12 cellular contexts compared by ENCODE assay signal in the genomic region with DNA sequence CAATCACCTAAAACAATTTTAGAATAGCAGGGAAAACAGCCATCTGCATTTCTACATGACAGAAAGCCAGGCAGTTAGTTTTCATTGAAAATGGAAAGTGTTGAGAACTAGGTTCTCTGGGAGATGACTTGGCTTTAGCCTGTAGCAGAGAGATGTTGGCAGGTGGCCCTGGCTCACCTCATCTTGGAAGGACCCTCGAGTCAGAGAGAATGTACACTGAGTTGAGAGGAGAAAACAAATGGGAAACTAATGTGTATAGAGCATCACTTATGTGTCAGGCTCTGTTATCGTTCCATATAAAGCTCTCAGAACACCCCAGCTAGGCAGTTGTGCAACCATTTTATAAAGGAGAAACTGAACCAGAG. TPM values are rescaled to one million over a fixed set of nuclear protein-coding genes. Genes with fewer than 3 reads are reported as not detected.
DNase-seq lines count a peak whose midpoint lies in the region; ATAC-seq, FAIRE-seq and TF ChIP-seq lines count a peak whose summit lies in the region.
"Had no signal": no experiment of that assay in that cellular context is flagged by ENCODE, and none has a peak within 500 bp of the region (broad histone marks: within the 10 kb centered on the region; RNA-seq: fewer than 3 reads in every experiment).

No MANE protein-coding gene starts in this region.

- no peak for DNase-seq in activated CD8-positive, alpha-beta memory T cell treated with anti-CD3 and anti-CD28 coated beads, Interleukin-2, amount 10 ng/mL, durations not matched to agents 7 days and 5 days
- no peak for DNase-seq in activated CD8-positive, alpha-beta memory T cell treated with anti-CD3 and anti-CD28 coated beads, Interleukin-2, amount 50 U/mL, for 48 hours
- no peak for DNase-seq in activated B cell treated with CpG ODN at 0.5 μM for 24 hours
- no peak for DNase-seq in kidney
- no peak for DNase-seq in foreskin melanocyte
- DNase-seq in HT-29 (ENCODE audit: low spot score), result no peak
- no peak for DNase-seq in caudate nucleus (lab: John Stamatoyannopoulos, UW)
- DNase-seq: activated naive CD8-positive, alpha-beta T cell treated with anti-CD3 and anti-CD28 coated beads for 36 hours; NCI-H2107 had no signal

- POLR2A ChIA-PET in activated B cell treated with CpG ODN at 0.5 μM for 24 hours (lab: Charles Lee), result no interaction called here

- H3K4me1 ChIP-seq in kidney (ENCODE audit: control insufficient read depth in 1 of 2, insufficient read depth in 1 of 2, low read depth in 1 of 2, low read length in 2 of 2) (peaks cover 30% of the 10 kb centered on the region in 2 donors), thymus (ENCODE audit: control insufficient read depth, insufficient read depth, low read length) (no peaks in the 10 kb centered on the region)

- H3K4me3 ChIP-seq in kidney (ENCODE audit: low read length in 2 of 2) (no peak overlapping the region), thymus (ENCODE audit: low read length) (no peak overlapping the region)

- H3K9me3 Mint-ChIP-seq in activated CD8-positive, alpha-beta memory T cell treated with anti-CD3 and anti-CD28 coated beads, Interleukin-2, amount 10 ng/mL, durations not matched to agents 7 days and 5 days (ENCODE audit: low read depth), result no peaks in the 10 kb centered on the region
- no peaks in the 10 kb centered on the region for H3K9me3 Mint-ChIP-seq in activated B cell treated with CpG ODN at 0.5 μM for 24 hours
- H3K9me3 Mint-ChIP-seq: WTC11 had no signal

- CTCF ChIA-PET in activated CD8-positive, alpha-beta memory T cell treated with anti-CD3 and anti-CD28 coated beads, Interleukin-2, amount 10 ng/mL, durations not matched to agents 7 days and 5 days (lab: Charles Lee), result interaction anchor here (0.6 kb wide), 1 partner anchor 10 kb away, joined by 3 read pairs; no protein-coding TSS in a partner anchor
- CTCF ChIA-PET in activated B cell treated with CpG ODN at 0.5 μM for 24 hours (lab: Charles Lee), result interaction anchor here (1.3 kb wide), 1 partner anchor 10 kb away, joined by 3 read pairs; no protein-coding TSS in a partner anchor

- FAIRE-seq in kidney (lab: Jason Lieb, UNC), result no peak
- FAIRE-seq: G401.6 had no signal

- no peaks in the 10 kb centered on the region for H3K9me3 ChIP-seq in kidney (ENCODE audit: control insufficient read depth in 1 of 2, low read length in 2 of 2)
- no peaks in the 10 kb centered on the region for H3K9me3 ChIP-seq in thymus (ENCODE audit: control insufficient read depth)

- TF ChIP-seq CTCF in activated B cell treated with CpG ODN at 0.5 μM for 24 hours (IDR thresholded peaks at IDR 0.05) (no peak), kidney (IDR thresholded peaks at IDR 0.05; ENCODE audit: borderline replicate concordance, extremely low read depth, insufficient read depth) (no peak)

- peaks cover 93% of the 10 kb centered on the region for H3K4me1 Mint-ChIP-seq in activated CD8-positive, alpha-beta memory T cell treated with anti-CD3 and anti-CD28 coated beads, Interleukin-2, amount 10 ng/mL, durations not matched to agents 7 days and 5 days
- H3K4me1 Mint-ChIP-seq in activated B cell treated with CpG ODN at 0.5 μM for 24 hours, result peaks cover 89% of the 10 kb centered on the region

- no peak overlapping the region for H3K4me3 Mint-ChIP-seq in activated CD8-positive, alpha-beta memory T cell treated with anti-CD3 and anti-CD28 coated beads, Interleukin-2, amount 10 ng/mL, durations not matched to agents 7 days and 5 days
- H3K4me3 Mint-ChIP-seq in activated B cell treated with CpG ODN at 0.5 μM for 24 hours, result no peak overlapping the region
- H3K4me3 Mint-ChIP-seq: activated naive CD8-positive, alpha-beta T cell treated with anti-CD3 and anti-CD28 coated beads for 36 hours; WTC11 had no signal

- H3K36me3 ChIP-seq in kidney (ENCODE audit: control insufficient read depth in 1 of 2, insufficient read depth in 2 of 2, low read length in 2 of 2) (peaks cover 4 to 5% of the 10 kb centered on the region in 2 donors), thymus (ENCODE audit: control insufficient read depth, insufficient read depth) (peaks cover 12% of the 10 kb centered on the region)

- H3K9ac ChIP-seq in kidney (ENCODE audit: low read length in 2 of 2), result no peak overlapping the region

- H3K27ac ChIP-seq in kidney (ENCODE audit: low read depth in 2 of 2, low read length in 2 of 2) (peak overlapping the region; percentile 43 to 56), thymus (ENCODE audit: low read depth) (peak overlapping the region; percentile 36), caudate nucleus (ENCODE audit: low read depth, low read length) (no peak overlapping the region)

- H3K27ac Mint-ChIP-seq in activated CD8-positive, alpha-beta memory T cell treated with anti-CD3 and anti-CD28 coated beads, Interleukin-2, amount 10 ng/mL, durations not matched to agents 7 days and 5 days, result peak overlapping the region; percentile 30
- peak overlapping the region; percentile 80 for H3K27ac Mint-ChIP-seq in activated B cell treated with CpG ODN at 0.5 μM for 24 hours
- H3K27ac Mint-ChIP-seq: activated naive CD8-positive, alpha-beta T cell treated with anti-CD3 and anti-CD28 coated beads for 36 hours; WTC11 had no signal

- no peaks in the 10 kb centered on the region for H3K27me3 ChIP-seq in thymus (ENCODE audit: control insufficient read depth, insufficient read depth)

- 87% methylated on average over 2 of the region's 2 CpGs for WGBS in thymus

- intact Hi-C loops in activated B cell treated with CpG ODN at 0.5 μM for 24 hours (cut with micrococcal nuclease), result loop anchor here (1.0 kb wide), 1 partner anchor 10 kb away; no protein-coding TSS in a partner anchor
- intact Hi-C loops in kidney (cut with DNase I), result no loop called here

- peaks cover 67% of the 10 kb centered on the region for H3K36me3 Mint-ChIP-seq in activated CD8-positive, alpha-beta memory T cell treated with anti-CD3 and anti-CD28 coated beads, Interleukin-2, amount 10 ng/mL, durations not matched to agents 7 days and 5 days
- peaks cover 47% of the 10 kb centered on the region for H3K36me3 Mint-ChIP-seq in activated B cell treated with CpG ODN at 0.5 μM for 24 hours (ENCODE audit: low read depth)

- H3K27me3 Mint-ChIP-seq in activated CD8-positive, alpha-beta memory T cell treated with anti-CD3 and anti-CD28 coated beads, Interleukin-2, amount 10 ng/mL, durations not matched to agents 7 days and 5 days, result no peaks in the 10 kb centered on the region
- no peaks in the 10 kb centered on the region for H3K27me3 Mint-ChIP-seq in activated B cell treated with CpG ODN at 0.5 μM for 24 hours
- H3K27me3 Mint-ChIP-seq: activated naive CD8-positive, alpha-beta T cell treated with anti-CD3 and anti-CD28 coated beads for 36 hours had no signal

- ATAC-seq in activated CD8-positive, alpha-beta memory T cell treated with anti-CD3 and anti-CD28 coated beads, Interleukin-2, amount 10 ng/mL, durations not matched to agents 7 days and 5 days, result no peak
- no peak for ATAC-seq in activated B cell treated with CpG ODN at 0.5 μM for 24 hours (ENCODE audit: low read depth)
- ATAC-seq: WTC11 had no signal

RNA-seq across cellular contexts. Expression of a gene that starts 51.9 kb away (rescaled TPM):
- 10 to 100 TPM; 62.9 to 66.4 TPM for total RNA-seq in activated CD8-positive, alpha-beta memory T cell treated with anti-CD3 and anti-CD28 coated beads, Interleukin-2, amount 10 ng/mL, durations not matched to agents 7 days and 5 days
- total RNA-seq in activated B cell treated with CpG ODN at 0.5 μM for 24 hours (63.5 and 67.1 TPM in 2 replicates), kidney (84.2 TPM)
- polyA plus RNA-seq in kidney (ENCODE audit: insufficient read depth, low read depth, low replicate concordance) (14.3 TPM), thymus (23.7 TPM)
- total RNA-seq in HT-29 (2014; rRNA removed; shearing (Covaris generic)), result 6.1 and 10.9 TPM in 2 replicates
